1 cellular context compared by ENCODE assay signal in genomic region chr1:79496129-79496528, GRCh38.
A peak's percentile ranks its signal among the peaks of the same experiment; 100 is the strongest.
TF ChIP-seq lines count a peak whose summit lies in the region.

No MANE protein-coding gene starts in this region.

TF ChIP-seq in SK-N-SH, 30 proteins besides CTCF, POLR2A, EP300 and RAD21 (continued from another document):
- no peak for TF ChIP-seq IRF3 (IDR thresholded peaks at IDR 0.05; ENCODE audit: low read depth, low read length)
- no peak for TF ChIP-seq YY1 (IDR thresholded peaks at IDR 0.05; ENCODE audit: low read depth)
- no peak for TF ChIP-seq NFIC (IDR thresholded peaks at IDR 0.05; ENCODE audit: borderline replicate concordance)
- TF ChIP-seq TAF1 (IDR thresholded peaks at IDR 0.05; ENCODE audit: borderline replicate concordance, low read depth, low read length), result no peak
- no peak for TF ChIP-seq REST (IDR thresholded peaks at IDR 0.05; ENCODE audit: low read depth, low read length)
- TF ChIP-seq TEAD4 (IDR thresholded peaks at IDR 0.05; ENCODE audit: borderline replicate concordance, insufficient read depth), result no peak
- no peak for TF ChIP-seq POLR2AphosphoS5 (IDR thresholded peaks at IDR 0.05; ENCODE audit: low read depth, low read length)
- TF ChIP-seq MAX (IDR thresholded peaks at IDR 0.05; ENCODE audit: low read depth), result no peak
- TF ChIP-seq MXI1 (IDR thresholded peaks at IDR 0.05; ENCODE audit: low read depth, low read length), result no peak
- TF ChIP-seq FOSL2 (IDR thresholded peaks at IDR 0.05; ENCODE audit: borderline replicate concordance, low read depth), result no peak
- no peak for TF ChIP-seq USF2 (IDR thresholded peaks at IDR 0.05; ENCODE audit: borderline replicate concordance, low read depth, low read length)
- peak; percentile 86 for TF ChIP-seq GATA2 (CRISPR knock-in tag; IDR thresholded peaks at IDR 0.05)
- peak; percentile 81 for TF ChIP-seq RCOR1 (IDR thresholded peaks at IDR 0.05; ENCODE audit: low read length)
- no peak for TF ChIP-seq ELF1 (IDR thresholded peaks at IDR 0.05)
- no peak for TF ChIP-seq RFX5 (IDR thresholded peaks at IDR 0.05; ENCODE audit: low read length)
- TF ChIP-seq RXRA (IDR thresholded peaks at IDR 0.05; ENCODE audit: borderline replicate concordance, low read depth), result no peak
- no peak for TF ChIP-seq SIN3A (IDR thresholded peaks at IDR 0.05; ENCODE audit: borderline replicate concordance, low read depth, low read length)
- TF ChIP-seq GABPA (IDR thresholded peaks at IDR 0.05; ENCODE audit: low read depth), result no peak
- TF ChIP-seq JUND (IDR thresholded peaks at IDR 0.05), result no peak
- TF ChIP-seq MEF2A (IDR thresholded peaks at IDR 0.05; ENCODE audit: borderline replicate concordance, low read depth), result no peak
- TF ChIP-seq FOXM1 (IDR thresholded peaks at IDR 0.05; ENCODE audit: low read depth), result no peak
TF ChIP-seq in SK-N-SH: peak in this region for 3.
